8 cellular contexts compared by ENCODE assay signal in genomic region chr19:14405758-14406644, GRCh38. TPM values are rescaled to one million over a fixed set of nuclear protein-coding genes. Genes with fewer than 3 reads are reported as not detected.
DNase-seq lines count a peak whose midpoint lies in the region; ATAC-seq, FAIRE-seq and TF ChIP-seq lines count a peak whose summit lies in the region.

No MANE protein-coding gene starts in this region.

- dilution Hi-C loops in endothelial cell of umbilical vein (cut with MboI; ENCODE audit: extremely low pct_ligation_motif_present, low sequenced_read_pairs) = no loop called here

- peak; percentile 67 for ATAC-seq in GM19025 (IDR thresholded peaks at IDR 0.05; ENCODE audit: low read depth, unreplicated experiment)
- ATAC-seq in HG03460 (IDR thresholded peaks at IDR 0.05; ENCODE audit: unreplicated experiment) = peak; percentile 61

- no peaks in the 10 kb centered on the region for H3K9me3 ChIP-seq in endothelial cell of umbilical vein (replicated peaks; ENCODE audit: control insufficient read depth, insufficient read depth, low read length)
- H3K9me3 ChIP-seq in mesodermal cell (ENCODE audit: control insufficient read depth, low read length) = no peaks in the 10 kb centered on the region

- no peak overlapping the region for H2AFZ ChIP-seq in endothelial cell of umbilical vein (ENCODE audit: low read depth, low read length)

- BruUV-seq in endothelial cell of umbilical vein (replicated peaks; lab: Mats Ljungman, UMichigan) = no TSS peak

- H3K79me2 ChIP-seq in endothelial cell of umbilical vein (ENCODE audit: control insufficient read depth, insufficient read depth, low read length) = peaks cover 5% of the 10 kb centered on the region

- CTCF ChIA-PET in endothelial cell of umbilical vein (lab: Charles Lee) = interaction anchor here (0.6 to 3.3 kb wide), 31 partner anchors 9 to 526 kb away, joined by 3 to 36 read pairs (median 4); partner anchors contain the start of genes ADGRE5 and ASF1B

- no peaks in the 10 kb centered on the region for H3K9me1 ChIP-seq in endothelial cell of umbilical vein (replicated peaks; ENCODE audit: control insufficient read depth, extremely low read depth, insufficient read depth, low read length)

- intact Hi-C loops in endothelial cell of umbilical vein (cut with micrococcal nuclease) = loop anchor here (1.0 to 2.0 kb wide), 9 partner anchors 13 to 270 kb away; partner anchors contain the start of genes ASF1B and DDX39A

- no peak overlapping the region for H3K4me3 ChIP-seq in AG09309 (ENCODE audit: control insufficient read depth, low read depth, low read length)
- H3K4me3 ChIP-seq in endothelial cell of umbilical vein (replicated peaks in 1 of 3; ENCODE audit: insufficient read depth in 1 of 3, low read depth in 1 of 3, low read length in 3 of 3) = peak overlapping the region in 1 of 3 experiments; percentile 9
- peak overlapping the region; percentile 18 for H3K4me3 ChIP-seq in mesodermal cell (ENCODE audit: extremely low read depth, insufficient read depth, low read length, poor library complexity, severe bottlenecking)

- no peaks in the 10 kb centered on the region for H3K4me1 ChIP-seq in endothelial cell of umbilical vein (ENCODE audit: control insufficient read depth, extremely low read depth, insufficient read depth, low read length)
- H3K4me1 ChIP-seq in mesodermal cell (ENCODE audit: control insufficient read depth, insufficient read depth, low read length, poor library complexity, severe bottlenecking) = peaks cover 6% of the 10 kb centered on the region

- H3K27ac ChIP-seq in endothelial cell of umbilical vein (ENCODE audit: insufficient read depth, low read depth, low read length) (no peak overlapping the region), mesodermal cell (ENCODE audit: low read depth, low read length, severe bottlenecking) (no peak overlapping the region)

- WGBS in mesodermal cell (ENCODE audit: insufficient coverage in 2 of 2), 2 experiments = 10 to 12% methylated on average over 52 to 54 of the region's 61 CpGs

- H4K20me1 ChIP-seq in endothelial cell of umbilical vein (replicated peaks; ENCODE audit: control insufficient read depth, extremely low read depth, insufficient read depth, low read length) = no peaks in the 10 kb centered on the region

- POLR2A ChIA-PET in endothelial cell of umbilical vein (lab: Charles Lee) = no interaction called here

- H3K27me3 ChIP-seq in endothelial cell of umbilical vein (ENCODE audit: control insufficient read depth in 2 of 2, insufficient read depth in 2 of 2, low read length in 2 of 2) = no peaks in the 10 kb centered on the region

- peak; percentile 90 for FAIRE-seq in endothelial cell of umbilical vein (lab: Jason Lieb, UNC)

- H3K4me2 ChIP-seq in endothelial cell of umbilical vein (ENCODE audit: insufficient read depth, low read length) = no peak overlapping the region

- H3K36me3 ChIP-seq in endothelial cell of umbilical vein (ENCODE audit: control insufficient read depth in 2 of 2, extremely low read depth in 1 of 2, insufficient read depth in 2 of 2, low read length in 2 of 2) = peaks cover 19 to 43% of the 10 kb centered on the region in 2 experiments
- H3K36me3 ChIP-seq in mesodermal cell (ENCODE audit: control insufficient read depth, insufficient read depth, low read length) = peaks cover 44% of the 10 kb centered on the region

- TF ChIP-seq POLR2A in endothelial cell of umbilical vein (IDR thresholded peaks at IDR 0.05; ENCODE audit: low read depth, low read length) = no peak

- H3K9ac ChIP-seq in endothelial cell of umbilical vein (replicated peaks; ENCODE audit: extremely low read depth, insufficient read depth, low read length) = no peak overlapping the region

- TF ChIP-seq CTCF in AG09309 (IDR thresholded peaks at IDR 0.05; ENCODE audit: control insufficient read depth, insufficient read depth, low read depth, low read length, missing control alignments) (peak; percentile 66), endothelial cell of umbilical vein (IDR thresholded peaks at IDR 0.05; ENCODE audit: extremely low read depth in 1 of 2, insufficient read depth in 1 of 2, low read depth in 1 of 2, low read length in 2 of 2) (peak; percentile 36 to 92)

- DNase-seq in AG09309 (ENCODE audit: low read depth) (no peak), NOMO-1 treated with dmso at 0.1 percent for 144 hours (lab: John Stamatoyannopoulos, UW; ENCODE audit: unreplicated experiment) (peak; percentile 83), endothelial cell of umbilical vein (ENCODE audit: low read depth, low spot score) (peak; percentile 93)
- peak; percentile 78 for DNase-seq in activated CD8-positive, alpha-beta memory T cell treated with anti-CD3 and anti-CD28 coated beads, Interleukin-2, amount 50 U/mL, for 24 hours (ENCODE audit: extremely low read depth)
- DNase-seq in stimulated activated CD8-positive, alpha-beta memory T cell treated with anti-CD3 and anti-CD28 coated beads, Interleukin-15, amount 100 ng/mL, for 48 hours (ENCODE audit: low read depth in 2 of 2) = peak; percentile 88 to 92

TF ChIP-seq in endothelial cell of umbilical vein, 7 proteins besides CTCF, POLR2A, EP300 and RAD21:
- TF ChIP-seq JUN (IDR thresholded peaks at IDR 0.05; ENCODE audit: borderline replicate concordance, insufficient read depth, insufficient read length, low read depth) (no peak), MYC (IDR thresholded peaks at IDR 0.05; ENCODE audit: low read depth, low read length) (peak; percentile 33), POLR2AphosphoS5 (IDR thresholded peaks at IDR 0.05; ENCODE audit: insufficient read depth, low read depth, low read length) (peak; percentile 63)

RNA-seq across cellular contexts. Expression of gene DDX39A, which starts 13.1 kb away (rescaled TPM):
- total RNA-seq in endothelial cell of umbilical vein = 153 and 157 TPM in 2 replicates
- polyA plus RNA-seq in endothelial cell of umbilical vein = 158 and 168 TPM in 2 replicates
- polyA plus RNA-seq in endothelial cell of umbilical vein (2011; cell fraction: cytosol; rRNA removed) = 122 and 136 TPM in 2 replicates
- polyA plus RNA-seq in endothelial cell of umbilical vein (2011; cell fraction: nucleus; rRNA removed) = 631 and 632 TPM in 2 replicates
- polyA plus RNA-seq in endothelial cell of umbilical vein (2012) = 131 and 157 TPM in 2 replicates
- polyA minus RNA-seq in endothelial cell of umbilical vein = 73.4 and 92.4 TPM in 2 replicates
- 88.6 TPM for polyA minus RNA-seq in endothelial cell of umbilical vein (2011; cell fraction: cytosol; rRNA and poly(A)+ RNA removed)
- polyA minus RNA-seq in endothelial cell of umbilical vein (2011; cell fraction: nucleus; rRNA and poly(A)+ RNA removed) = 81.9 and 101 TPM in 2 replicates
- polyA plus RNA-seq in mesodermal cell (2013, experiment 1 of 2) = 50.4 TPM
- polyA plus RNA-seq in mesodermal cell (2013, experiment 2 of 2) = 46.8 TPM

RNA-seq across cellular contexts. Expression of gene ADGRE5, which starts 24.8 kb away (rescaled TPM):
- 6.0 and 14.7 TPM in 2 replicates for total RNA-seq in endothelial cell of umbilical vein
- 4.7 and 5.3 TPM in 2 replicates for polyA plus RNA-seq in endothelial cell of umbilical vein
- 2.1 and 2.3 TPM in 2 replicates for polyA plus RNA-seq in endothelial cell of umbilical vein (2011; cell fraction: cytosol; rRNA removed)
- 10.3 and 10.4 TPM in 2 replicates for polyA plus RNA-seq in endothelial cell of umbilical vein (2011; cell fraction: nucleus; rRNA removed)
- polyA plus RNA-seq in endothelial cell of umbilical vein (2012) = 10.2 and 13.0 TPM in 2 replicates
- polyA minus RNA-seq in endothelial cell of umbilical vein = 6.1 and 8.2 TPM in 2 replicates
- polyA minus RNA-seq in endothelial cell of umbilical vein (2011; cell fraction: cytosol; rRNA and poly(A)+ RNA removed) = 46.5 TPM
- 5.1 and 8.0 TPM in 2 replicates for polyA minus RNA-seq in endothelial cell of umbilical vein (2011; cell fraction: nucleus; rRNA and poly(A)+ RNA removed)
- polyA plus RNA-seq in mesodermal cell (2013, experiment 1 of 2) = 18.4 TPM
- polyA plus RNA-seq in mesodermal cell (2013, experiment 2 of 2) = 15.9 TPM

RNA-seq across cellular contexts. Expression of gene PKN1, which starts 27.1 kb away (rescaled TPM):
- 302 and 326 TPM in 2 replicates for total RNA-seq in endothelial cell of umbilical vein
- 142 and 148 TPM in 2 replicates for polyA plus RNA-seq in endothelial cell of umbilical vein
- polyA plus RNA-seq in endothelial cell of umbilical vein (2011; cell fraction: cytosol; rRNA removed) = 163 and 180 TPM in 2 replicates
- 162 and 166 TPM in 2 replicates for polyA plus RNA-seq in endothelial cell of umbilical vein (2011; cell fraction: nucleus; rRNA removed)
- 155 and 170 TPM in 2 replicates for polyA plus RNA-seq in endothelial cell of umbilical vein (2012)
- polyA minus RNA-seq in endothelial cell of umbilical vein = 157 and 229 TPM in 2 replicates
- 70.3 TPM for polyA minus RNA-seq in endothelial cell of umbilical vein (2011; cell fraction: cytosol; rRNA and poly(A)+ RNA removed)
- 47.5 and 72.7 TPM in 2 replicates for polyA minus RNA-seq in endothelial cell of umbilical vein (2011; cell fraction: nucleus; rRNA and poly(A)+ RNA removed)
- 81.2 TPM for polyA plus RNA-seq in mesodermal cell (2013, experiment 1 of 2)
- polyA plus RNA-seq in mesodermal cell (2013, experiment 2 of 2) = 67.1 TPM
